8 cellular contexts compared by ENCODE assay signal in the genomic region with DNA sequence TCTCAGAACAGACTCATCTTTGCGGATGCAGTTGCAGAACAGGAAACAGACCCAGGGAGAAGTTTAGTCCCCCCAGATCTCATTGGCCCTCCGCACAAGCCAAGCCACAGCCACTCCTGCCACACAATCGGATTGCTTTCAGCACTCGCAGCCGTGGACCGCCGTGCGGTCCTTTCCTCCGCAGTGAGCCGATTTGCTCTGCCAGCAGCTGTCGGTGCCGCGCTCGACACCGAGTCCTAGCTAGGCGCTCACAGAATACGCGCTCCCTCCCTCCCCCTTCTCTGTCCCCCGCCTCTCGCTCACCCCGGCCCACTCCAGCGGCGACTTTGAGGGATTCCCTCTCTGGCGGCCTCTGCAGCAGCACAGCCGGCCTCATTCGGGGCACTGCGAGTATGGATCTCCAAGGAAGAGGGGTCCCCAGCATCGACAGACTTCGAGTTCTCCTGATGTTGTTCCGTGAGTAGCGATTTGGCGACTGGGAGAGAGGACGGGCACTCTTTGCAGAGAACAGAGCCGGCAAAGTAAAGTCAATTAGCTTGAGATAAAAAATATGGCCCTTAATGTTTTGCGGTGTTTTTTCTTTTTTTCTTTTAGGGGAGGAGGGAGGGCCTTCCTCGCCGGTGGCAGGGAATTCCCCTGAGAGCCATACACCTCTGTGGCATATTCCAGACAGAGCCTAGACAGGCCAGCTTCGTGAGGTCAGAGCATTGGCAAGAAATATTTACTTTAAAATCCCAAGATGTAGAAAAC. TPM values are rescaled to one million over a fixed set of nuclear protein-coding genes. Genes with fewer than 3 reads are reported as not detected.
DNase-seq lines count a peak whose midpoint lies in the region; ATAC-seq and TF ChIP-seq lines count a peak whose summit lies in the region.

A gene with protein sequence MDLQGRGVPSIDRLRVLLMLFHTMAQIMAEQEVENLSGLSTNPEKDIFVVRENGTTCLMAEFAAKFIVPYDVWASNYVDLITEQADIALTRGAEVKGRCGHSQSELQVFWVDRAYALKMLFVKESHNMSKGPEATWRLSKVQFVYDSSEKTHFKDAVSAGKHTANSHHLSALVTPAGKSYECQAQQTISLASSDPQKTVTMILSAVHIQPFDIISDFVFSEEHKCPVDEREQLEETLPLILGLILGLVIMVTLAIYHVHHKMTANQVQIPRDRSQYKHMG (plus strand): TSS at position 130 of the 750 bp plus-strand sequence. CDS start 263 bp downstream, at position 393.

- H3K27me3 Mint-ChIP-seq in natural killer cell (ENCODE audit: low read depth in 2 of 2) = peaks cover 43 to 52% of the 10 kb centered on the region in 2 donors

- no peaks in the 10 kb centered on the region for H3K4me1 Mint-ChIP-seq in natural killer cell

- H3K9me3 ChIP-seq in SJCRH30 (replicated peaks) = no peaks in the 10 kb centered on the region

- no peaks in the 10 kb centered on the region for H3K4me1 ChIP-seq in SJCRH30

- H3K4me3 ChIP-seq in epithelial cell of esophagus (ENCODE audit: low read length) = no peak within 1 kb of the TSS
- H3K4me3 ChIP-seq in SJCRH30 = no peak within 1 kb of the TSS

- peak; percentile 42 for ATAC-seq in GM18498 (IDR thresholded peaks at IDR 0.05; ENCODE audit: unreplicated experiment)
- ATAC-seq in HG03108 (IDR thresholded peaks at IDR 0.05; ENCODE audit: unreplicated experiment) = no peak
- no peak for ATAC-seq in natural killer cell

- no peaks in the 10 kb centered on the region for H3K36me3 ChIP-seq in SJCRH30

- H3K27ac Mint-ChIP-seq in natural killer cell = no peak within 1 kb of the TSS

- no peaks in the 10 kb centered on the region for H3K36me3 Mint-ChIP-seq in natural killer cell

- intact Hi-C loops in natural killer cell (cut with micrococcal nuclease) = no loop called here

- no peak for TF ChIP-seq CTCF in epithelial cell of esophagus (IDR thresholded peaks at IDR 0.05; ENCODE audit: insufficient read depth, low read depth, low read length, missing control alignments)
- no peak for TF ChIP-seq CTCF in natural killer cell (IDR thresholded peaks at IDR 0.05)

- no peaks in the 10 kb centered on the region for H3K9me3 Mint-ChIP-seq in natural killer cell

- no peak within 1 kb of the TSS for H3K27ac ChIP-seq in SJCRH30

- no peak within 1 kb of the TSS for H3K4me3 Mint-ChIP-seq in natural killer cell

- peak; percentile 35 for DNase-seq in NCI-H446 treated with DMSO at 0.1 percent for 48 hours (lab: John Stamatoyannopoulos, UW)
- DNase-seq in epithelial cell of esophagus (ENCODE audit: low read depth) = peak; percentile 39
- peak in 34 of 56 donors; percentile 11 to 65 (median 40) for DNase-seq in nucleus accumbens (lab: John Stamatoyannopoulos, UW)
- no peak for DNase-seq in natural killer cell
- no peak for DNase-seq in SJCRH30
- no peak for DNase-seq in 8988T

- peaks cover 10% of the 10 kb centered on the region; the same call in 1 of the 2 replicates for H3K27me3 ChIP-seq in SJCRH30

RNA-seq across cellular contexts. Expression of the gene that starts here (rescaled TPM):
- under 1 TPM in 1 of 3 donors, not detected in 2; 0.23 TPM for total RNA-seq in natural killer cell
- total RNA-seq in SJCRH30 (2014; rRNA removed; shearing (Covaris generic)) = not detected in 2 replicates

Comparison
In these comparisons a context has a peak if more than half of its experiments do, and no peak if none do; other contexts are left out.
1. DNase-seq: peak in NCI-H446 treated with DMSO at 0.1 percent for 48 hours (single experiment), epithelial cell of esophagus (single experiment) and nucleus accumbens (34 of 56); none in natural killer cell (single experiment), SJCRH30 (0 of 2) and 8988T (single experiment).